ENCODE assay signal across 8 cellular contexts in the genomic region with DNA sequence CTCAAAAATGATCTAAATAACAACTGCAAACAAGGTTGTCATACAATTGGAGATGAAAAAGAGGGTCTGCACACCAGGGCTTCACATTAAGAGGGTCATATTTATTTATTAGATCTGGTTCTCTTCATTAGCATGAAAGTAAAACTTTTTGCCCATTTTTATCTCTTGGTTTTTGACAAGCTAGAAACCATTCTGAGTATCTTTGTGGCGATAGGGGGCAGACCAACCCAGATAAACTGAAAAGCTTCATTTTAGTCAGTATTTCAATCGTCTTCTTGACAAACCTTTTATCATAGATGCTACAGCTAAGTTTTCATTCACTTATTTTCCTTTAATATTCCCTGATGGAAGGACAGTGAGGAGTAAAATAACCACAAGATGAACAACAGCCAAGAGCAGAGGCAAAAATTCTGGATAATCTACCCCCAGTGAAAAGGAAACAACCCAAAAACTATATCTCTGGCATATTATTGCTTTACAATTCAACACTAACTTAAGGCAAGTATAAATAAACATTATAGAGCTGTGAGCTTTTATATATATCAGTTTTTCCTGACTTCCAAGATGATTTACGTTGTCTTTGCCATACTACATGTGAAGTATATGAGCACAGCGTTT. TPM values are rescaled to one million over a fixed set of nuclear protein-coding genes. Genes with fewer than 3 reads are reported as not detected.
DNase-seq lines count a peak whose midpoint lies in the region; ATAC-seq and TF ChIP-seq lines count a peak whose summit lies in the region.

No MANE protein-coding gene starts in this region.

- DNase-seq in Calu3, result peak; percentile 22
- peak; percentile 68 for DNase-seq in HT-29 (ENCODE audit: low spot score)
- DNase-seq in activated T-helper 1 cell treated with anti-CD3 and anti-CD28 coated beads, Interleukin-12 subunit alpha, Interleukin-12 subunit beta, Interleukin-2, Interleukin-4 antibody, amounts not matched to agents 30 ng/mL and 10 ng/mL and 1 ng/mL, durations not matched to agents 14 hours and 24 hours and 36 hours (ENCODE audit: low spot score), result no peak
- DNase-seq in glomerular visceral epithelial cell (ENCODE audit: extremely low spot score), result peak; percentile 5
- DNase-seq in stimulated activated CD8-positive, alpha-beta memory T cell treated with anti-CD3 and anti-CD28 coated beads, Interleukin-12 subunit alpha, Interleukin-12 subunit beta, amount 100 ng/mL, for 1 hour (ENCODE audit: low read depth), result peak; percentile 38
- DNase-seq in DMS79 treated with DMSO at 0.1 percent for 48 hours (lab: John Stamatoyannopoulos, UW), result no peak

- ATAC-seq in GM21723 (IDR thresholded peaks at IDR 0.05; ENCODE audit: unreplicated experiment) (no peak), GM18519 (IDR thresholded peaks at IDR 0.05; ENCODE audit: low FRiP score, unreplicated experiment) (no peak)

- CTCF ChIA-PET in Calu3 (lab: Charles Lee), result interaction anchor here (0.6 to 2.2 kb wide), 16 partner anchors 10 to 1515 kb away, joined by 3 to 12 read pairs (median 4); a partner anchor contains a TSS

- no peak overlapping the region for H3K4me3 Mint-ChIP-seq in Calu3 (ENCODE audit: low read depth, unreplicated experiment)
- H3K4me3 Mint-ChIP-seq in activated T-helper 1 cell treated with anti-CD3 and anti-CD28 coated beads, Interleukin-12 subunit alpha, Interleukin-12 subunit beta, Interleukin-2, Interleukin-4 antibody, amounts not matched to agents 30 ng/mL and 10 ng/mL and 1 ng/mL, durations not matched to agents 14 hours and 24 hours and 36 hours, result no peak overlapping the region

- H3K27ac Mint-ChIP-seq in Calu3 (ENCODE audit: unreplicated experiment), result no peak overlapping the region
- peak overlapping the region; percentile 14 for H3K27ac Mint-ChIP-seq in activated T-helper 1 cell treated with anti-CD3 and anti-CD28 coated beads, Interleukin-12 subunit alpha, Interleukin-12 subunit beta, Interleukin-2, Interleukin-4 antibody, amounts not matched to agents 30 ng/mL and 10 ng/mL and 1 ng/mL, durations not matched to agents 14 hours and 24 hours and 36 hours

- no TSS peak for BruUV-seq in Calu3 (replicated peaks; lab: Mats Ljungman, UMichigan)

- intact Hi-C loops in Calu3 (cut with micrococcal nuclease; ENCODE audit: unreplicated experiment), result loop anchor here (1.0 to 10.0 kb wide), 5 partner anchors 107 to 877 kb away; no protein-coding TSS in a partner anchor
- intact Hi-C loops in activated T-helper 1 cell treated with anti-CD3 and anti-CD28 coated beads, Interleukin-12 subunit alpha, Interleukin-12 subunit beta, Interleukin-2, Interleukin-4 antibody, amounts not matched to agents 30 ng/mL and 10 ng/mL and 1 ng/mL, durations not matched to agents 14 hours and 24 hours and 36 hours (cut with micrococcal nuclease), result loop anchor here (1.0 to 10.0 kb wide), 8 partner anchors 117 to 663 kb away; no protein-coding TSS in a partner anchor

- no peaks in the 10 kb centered on the region for H3K9me3 Mint-ChIP-seq in Calu3 (ENCODE audit: low read depth, unreplicated experiment)
- no peaks in the 10 kb centered on the region for H3K9me3 Mint-ChIP-seq in activated T-helper 1 cell treated with anti-CD3 and anti-CD28 coated beads, Interleukin-12 subunit alpha, Interleukin-12 subunit beta, Interleukin-2, Interleukin-4 antibody, amounts not matched to agents 30 ng/mL and 10 ng/mL and 1 ng/mL, durations not matched to agents 14 hours and 24 hours and 36 hours

- no peaks in the 10 kb centered on the region for H3K36me3 Mint-ChIP-seq in Calu3 (ENCODE audit: insufficient read depth, unreplicated experiment)
- peaks cover 31% of the 10 kb centered on the region for H3K36me3 Mint-ChIP-seq in activated T-helper 1 cell treated with anti-CD3 and anti-CD28 coated beads, Interleukin-12 subunit alpha, Interleukin-12 subunit beta, Interleukin-2, Interleukin-4 antibody, amounts not matched to agents 30 ng/mL and 10 ng/mL and 1 ng/mL, durations not matched to agents 14 hours and 24 hours and 36 hours (ENCODE audit: low read depth)

- H3K27me3 Mint-ChIP-seq in Calu3 (ENCODE audit: unreplicated experiment), result no peaks in the 10 kb centered on the region
- no peaks in the 10 kb centered on the region for H3K27me3 Mint-ChIP-seq in activated T-helper 1 cell treated with anti-CD3 and anti-CD28 coated beads, Interleukin-12 subunit alpha, Interleukin-12 subunit beta, Interleukin-2, Interleukin-4 antibody, amounts not matched to agents 30 ng/mL and 10 ng/mL and 1 ng/mL, durations not matched to agents 14 hours and 24 hours and 36 hours (ENCODE audit: insufficient read depth)

- H3K4me1 Mint-ChIP-seq in Calu3 (ENCODE audit: low read depth, unreplicated experiment), result no peaks in the 10 kb centered on the region
- H3K4me1 Mint-ChIP-seq in activated T-helper 1 cell treated with anti-CD3 and anti-CD28 coated beads, Interleukin-12 subunit alpha, Interleukin-12 subunit beta, Interleukin-2, Interleukin-4 antibody, amounts not matched to agents 30 ng/mL and 10 ng/mL and 1 ng/mL, durations not matched to agents 14 hours and 24 hours and 36 hours (ENCODE audit: low read depth), result peaks cover 48% of the 10 kb centered on the region

- peak; percentile 42 for TF ChIP-seq CTCF in Calu3 (IDR thresholded peaks at IDR 0.05; ENCODE audit: unreplicated experiment)

RNA-seq across cellular contexts. Expression of a gene that starts 45.2 kb away (rescaled TPM):
- total RNA-seq in Calu3 (2022), result not detected in 2 replicates
- total RNA-seq in HT-29 (2014; rRNA removed; shearing (Covaris generic)), result not detected in 2 replicates
- total RNA-seq in activated T-helper 1 cell treated with anti-CD3 and anti-CD28 coated beads, Interleukin-12 subunit alpha, Interleukin-12 subunit beta, Interleukin-2, Interleukin-4 antibody, amounts not matched to agents 30 ng/mL and 10 ng/mL and 1 ng/mL, durations not matched to agents 14 hours and 24 hours and 36 hours, result 10.6 and 11.3 TPM in 2 replicates

Comparison
In these comparisons a context has a peak if more than half of its experiments do, and no peak if none do; other contexts are left out.
1. DNase-seq: peak in Calu3 (single experiment), HT-29 (single experiment), glomerular visceral epithelial cell (single experiment) and stimulated activated CD8-positive, alpha-beta memory T cell treated with anti-CD3 and anti-CD28 coated beads, Interleukin-12 subunit alpha, Interleukin-12 subunit beta, amount 100 ng/mL, for 1 hour (single experiment); none in activated T-helper 1 cell treated with anti-CD3 and anti-CD28 coated beads, Interleukin-12 subunit alpha, Interleukin-12 subunit beta, Interleukin-2, Interleukin-4 antibody, amounts not matched to agents 30 ng/mL and 10 ng/mL and 1 ng/mL, durations not matched to agents 14 hours and 24 hours and 36 hours (single experiment) and DMS79 treated with DMSO at 0.1 percent for 48 hours (single experiment).
2. RNA of a gene that starts 45.2 kb away (total RNA-seq): 10.6 to 11.3 TPM in activated T-helper 1 cell treated with anti-CD3 and anti-CD28 coated beads, Interleukin-12 subunit alpha, Interleukin-12 subunit beta, Interleukin-2, Interleukin-4 antibody, amounts not matched to agents 30 ng/mL and 10 ng/mL and 1 ng/mL, durations not matched to agents 14 hours and 24 hours and 36 hours; not detected in Calu3 and not detected in HT-29; every median in the first group is over 10 times any median in the second.